In genomic region chrX:100413231-100413630, GRCh38 we compare ENCODE assay signal across 9 cellular contexts. TPM values are rescaled to one million over a fixed set of nuclear protein-coding genes. Genes with fewer than 3 reads are reported as not detected.
DNase-seq lines count a peak whose midpoint lies in the region; ATAC-seq and TF ChIP-seq lines count a peak whose summit lies in the region.
"Had no signal": no experiment of that assay in that cellular context is flagged by ENCODE, and none has a peak within 500 bp of the region (broad histone marks: within the 10 kb centered on the region; RNA-seq: fewer than 3 reads in every experiment).

No MANE protein-coding gene starts in this region.

- no peak overlapping the region for H3K9ac ChIP-seq in HUES6 (ENCODE audit: low read length)

- peak overlapping the region; percentile 66 for H3K4me2 ChIP-seq in PC-9

- BruUV-seq in PC-9 (replicated peaks; lab: Mats Ljungman, UMichigan) = no TSS peak

- no peaks in the 10 kb centered on the region for H3K79me2 ChIP-seq in PC-9 (ENCODE audit: low read depth)

- ATAC-seq in GM19395 (IDR thresholded peaks at IDR 0.05; ENCODE audit: unreplicated experiment) (peak; percentile 86), HG03045 (IDR thresholded peaks at IDR 0.05; ENCODE audit: unreplicated experiment) (no peak)

- H3K36me3 ChIP-seq in HUES6 (ENCODE audit: control insufficient read depth, insufficient read depth, low read length) (no peaks in the 10 kb centered on the region), PC-9 (ENCODE audit: low read depth) (no peaks in the 10 kb centered on the region)

- H3K27ac ChIP-seq in HUES6 (ENCODE audit: low read depth, low read length) = no peak overlapping the region
- no peak overlapping the region for H3K27ac ChIP-seq in PC-9
- no peak overlapping the region for H3K27ac ChIP-seq in dorsolateral prefrontal cortex

- CTCF ChIA-PET in PC-9 (lab: Charles Lee) = no interaction called here

- DNase-seq in NCI-H1417 (lab: John Stamatoyannopoulos, UW) (peak; percentile 48 to 76 (median 67)), NCI-H1417 treated with DMSO at 0.1 percent for 48 hours (lab: John Stamatoyannopoulos, UW) (no peak), PC-9 (peak; percentile 27 to 55), dorsolateral prefrontal cortex (peak in 1 of 10 donors; percentile 48), mucosa of gallbladder (ENCODE audit: low spot score) (peak; percentile 34)

- POLR2A ChIA-PET in PC-9 (lab: Charles Lee; ENCODE audit: unreplicated experiment) = no interaction called here

- no peaks in the 10 kb centered on the region for H3F3A ChIP-seq in PC-9 (ENCODE audit: insufficient read depth, low read depth)

- no peak overlapping the region for H2AFZ ChIP-seq in PC-9

- H3K9me2 ChIP-seq in PC-9 (ENCODE audit: insufficient read depth) = no peaks in the 10 kb centered on the region

- intact Hi-C loops in PC-9 (cut with micrococcal nuclease; ENCODE audit: unreplicated experiment) = no loop called here
- intact Hi-C loops in dorsolateral prefrontal cortex (cut with DNase I) = loop anchor here in 1 of 2 donors (10.0 kb wide), 1 partner anchor 1108 kb away; no protein-coding TSS in a partner anchor

- peaks cover 54% of the 10 kb centered on the region for H3K27me3 ChIP-seq in HUES6 (ENCODE audit: control insufficient read depth, insufficient read depth, low read length)
- H3K27me3 ChIP-seq in PC-9 (ENCODE audit: insufficient read depth, low read depth) = no peaks in the 10 kb centered on the region
- peaks cover 0 to 86% (median 28%) of the 10 kb centered on the region in 45 donors for H3K27me3 ChIP-seq in dorsolateral prefrontal cortex

- H3K4me3 ChIP-seq in HUES6 (ENCODE audit: low read depth, low read length) (peak overlapping the region; percentile 29), PC-9 (no peak overlapping the region), dorsolateral prefrontal cortex (peak overlapping the region in 26 of 59 donors; percentile 3 to 69 (median 28))

- no peaks in the 10 kb centered on the region for H4K20me1 ChIP-seq in PC-9 (ENCODE audit: insufficient read depth)

- H3K4me1 ChIP-seq in HUES6 (ENCODE audit: control insufficient read depth, insufficient read depth, low read length) (peaks cover 38% of the 10 kb centered on the region), PC-9 (replicated peaks; ENCODE audit: insufficient read depth) (no peaks in the 10 kb centered on the region)

- H3K9me3 ChIP-seq in HUES6 (ENCODE audit: control insufficient read depth, insufficient read depth, low read depth, low read length) (no peaks in the 10 kb centered on the region), PC-9 (ENCODE audit: insufficient read depth, low read depth) (no peaks in the 10 kb centered on the region)

- peak; percentile 72 for TF ChIP-seq CTCF in PC-9 (conservative IDR thresholded peaks at IDR 0.05)
- TF ChIP-seq CTCF in dorsolateral prefrontal cortex (IDR thresholded peaks at IDR 0.05 in 54 of 56, conservative IDR thresholded peaks at IDR 0.05 in 2 of 56; ENCODE audit: low read depth in 1 of 56, partially characterized antibody in 56 of 56) = peak in 55 of 56 donors; percentile 35 to 78 (median 60)

RNA-seq across cellular contexts. Expression of gene PCDH19, which starts 3.2 kb away (rescaled TPM):
- total RNA-seq in PC-9 (2021) (0.04 and 0.05 TPM in 2 replicates), dorsolateral prefrontal cortex (10 to 100 TPM; 10.2 to 70.2 (median 29.8) TPM), mucosa of gallbladder (0.66 TPM)
- total RNA-seq: CD4-positive, CD25-positive, alpha-beta regulatory T cell had no signal
